Comparison of ENCODE assay signal across 1 cellular context in the genomic region with DNA sequence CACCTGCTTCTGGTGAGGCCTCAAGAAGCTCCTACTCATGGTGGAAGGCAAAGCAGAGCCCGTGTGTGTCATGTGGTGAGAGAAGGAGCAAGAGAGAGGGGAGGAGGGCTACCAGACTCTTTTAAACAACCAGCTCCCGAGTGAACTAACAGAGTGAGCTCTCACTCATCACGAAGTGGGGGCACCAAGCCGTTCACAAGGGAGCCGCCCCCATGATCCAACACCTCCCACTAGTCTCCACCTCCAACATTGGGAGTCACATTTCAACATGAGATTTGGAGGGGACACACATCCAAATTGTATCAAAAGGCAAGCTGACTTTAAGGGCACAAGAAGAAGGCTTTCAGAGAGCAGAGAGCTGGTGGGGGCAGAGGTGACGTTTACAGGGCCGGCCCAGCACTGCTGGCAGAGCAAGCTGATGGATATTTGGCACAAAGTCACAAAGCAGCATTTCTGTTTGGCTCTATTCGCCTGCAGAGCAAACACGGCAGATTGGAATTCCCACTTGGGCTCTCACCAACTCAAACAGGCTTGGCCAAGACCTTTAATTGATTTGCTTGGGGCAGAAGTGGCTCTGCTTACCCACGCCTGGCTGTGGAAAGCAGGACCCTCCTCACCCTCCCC.
A peak's percentile ranks its signal among the peaks of the same experiment; 100 is the strongest.
TF ChIP-seq lines count a peak whose summit lies in the region.

No MANE protein-coding gene starts in this region.

TF ChIP-seq in HepG2, 621 proteins besides CTCF, POLR2A, EP300 and RAD21:
- TF ChIP-seq ZNF841 (CRISPR knock-in tag; IDR thresholded peaks at IDR 0.05; ENCODE audit: borderline replicate concordance) = no peak
- no peak for TF ChIP-seq ZBTB21 (CRISPR knock-in tag; IDR thresholded peaks at IDR 0.05)
- no peak for TF ChIP-seq FOSL1 (CRISPR knock-in tag; IDR thresholded peaks at IDR 0.05; ENCODE audit: borderline replicate concordance)
- TF ChIP-seq ZBTB4 (CRISPR knock-in tag; IDR thresholded peaks at IDR 0.05; ENCODE audit: borderline replicate concordance) = no peak
- no peak for TF ChIP-seq CREBL2 (CRISPR knock-in tag; IDR thresholded peaks at IDR 0.05; ENCODE audit: borderline replicate concordance)
- TF ChIP-seq, protein P1, sequence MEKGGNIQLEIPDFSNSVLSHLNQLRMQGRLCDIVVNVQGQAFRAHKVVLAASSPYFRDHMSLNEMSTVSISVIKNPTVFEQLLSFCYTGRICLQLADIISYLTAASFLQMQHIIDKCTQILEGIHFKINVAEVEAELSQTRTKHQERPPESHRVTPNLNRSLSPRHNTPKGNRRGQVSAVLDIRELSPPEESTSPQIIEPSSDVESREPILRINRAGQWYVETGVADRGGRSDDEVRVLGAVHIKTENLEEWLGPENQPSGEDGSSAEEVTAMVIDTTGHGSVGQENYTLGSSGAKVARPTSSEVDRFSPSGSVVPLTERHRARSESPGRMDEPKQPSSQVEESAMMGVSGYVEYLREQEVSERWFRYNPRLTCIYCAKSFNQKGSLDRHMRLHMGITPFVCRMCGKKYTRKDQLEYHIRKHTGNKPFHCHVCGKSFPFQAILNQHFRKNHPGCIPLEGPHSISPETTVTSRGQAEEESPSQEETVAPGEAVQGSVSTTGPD (CRISPR knock-in tag; IDR thresholded peaks at IDR 0.05) = peak; percentile 53; the same call in 1 of the 2 replicates
